Comparison of ENCODE assay signal across 8 cellular contexts in the genomic region with DNA sequence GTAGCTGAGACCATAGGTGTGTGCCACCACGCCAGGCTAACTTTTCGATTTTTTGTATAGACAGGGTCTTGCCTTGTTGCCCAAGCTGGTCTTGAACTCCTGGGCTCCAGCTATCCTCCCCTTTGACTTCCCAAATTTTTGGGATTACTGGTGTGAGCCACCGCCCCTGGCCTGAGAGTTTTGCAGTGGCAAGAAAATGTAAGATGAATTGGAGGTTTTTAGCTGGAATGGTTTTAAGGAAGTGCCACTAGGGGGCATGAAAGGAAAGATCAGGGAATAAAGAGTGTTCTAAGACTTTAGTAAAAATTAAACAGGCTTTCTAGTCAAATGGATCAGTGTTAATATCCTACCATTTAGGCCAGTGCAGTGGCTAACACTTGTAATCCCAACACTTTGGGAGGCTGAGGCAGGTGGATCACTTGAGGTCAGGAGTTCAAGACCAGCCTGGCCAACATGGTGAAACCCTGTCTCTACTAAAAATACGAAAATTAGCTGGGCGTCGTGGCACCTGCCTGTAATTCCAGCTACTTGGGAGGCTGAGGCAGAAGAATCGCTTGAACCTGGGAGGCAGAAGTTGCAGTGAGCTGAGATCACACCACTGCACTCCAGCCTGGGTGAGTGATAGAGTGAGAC. TPM values are rescaled to one million over a fixed set of nuclear protein-coding genes. Genes with fewer than 3 reads are reported as not detected.
A peak's percentile ranks its signal among the peaks of the same experiment; 100 is the strongest.
DNase-seq lines count a peak whose midpoint lies in the region; ATAC-seq and TF ChIP-seq lines count a peak whose summit lies in the region.
"Not testable (repeated sequence)": the region's sequence is repeated elsewhere in the genome, so short reads cannot be mapped to it uniquely, and the experiment has no call there.

No MANE protein-coding gene starts in this region.

- not testable (repeated sequence) for H3K9me2 ChIP-seq in HCT116 (ENCODE audit: insufficient read depth)

- not testable (repeated sequence) for H3K9ac ChIP-seq in HCT116 (ENCODE audit: low read length); colonic mucosa (ENCODE audit: low read depth in 2 of 2, low read length in 2 of 2)

- H3K27ac ChIP-seq in HCT116 (ENCODE audit: low read depth, low read length); colonic mucosa; upper lobe of right lung: not testable (repeated sequence)

- RAD21 ChIA-PET in HCT116 (lab: Charles Lee; ENCODE audit: low non-redundant PET in 1 of 2, low total read pairs in 2 of 2, uncharacterized antibody in 2 of 2, unreplicated experiment in 2 of 2): interaction anchor here in 1 of 2 experiments (1.2 kb wide), 1 partner anchor 146 kb away, joined by 3 read pairs; no protein-coding TSS in a partner anchor

- TF ChIP-seq RAD21 in HCT116 (IDR thresholded peaks at IDR 0.05; ENCODE audit: low read depth): peak; percentile 62

- not testable (repeated sequence) for H3K4me3 Mint-ChIP-seq in neural crest cell

- TF ChIP-seq CTCF in HCT116 (IDR thresholded peaks at IDR 0.05 in 2 of 3, conservative IDR thresholded peaks at IDR 0.05 in 1 of 3; ENCODE audit: borderline replicate concordance in 1 of 3, insufficient read depth in 1 of 3, low read depth in 2 of 3, low read length in 2 of 3) (peak; percentile 42 to 66 (median 65); a peak in 5 of 6 replicates), colonic mucosa (IDR thresholded peaks at IDR 0.05) (peak; percentile 44), neural crest cell (conservative IDR thresholded peaks at IDR 0.05) (peak; percentile 69), upper lobe of right lung (IDR thresholded peaks at IDR 0.05) (peak; percentile 67)

- not testable (repeated sequence) for H3K4me2 ChIP-seq in HCT116 (ENCODE audit: low read length)

- not testable (repeated sequence) for H3K9me3 Mint-ChIP-seq in neural crest cell

- H3K27ac Mint-ChIP-seq in neural crest cell (ENCODE audit: unreplicated experiment): not testable (repeated sequence)

- not testable (repeated sequence) for H3K4me3 ChIP-seq in HCT116 (replicated peaks in 1 of 2; ENCODE audit: low read depth in 1 of 2, low read length in 2 of 2); colonic mucosa; upper lobe of right lung

- H3K36me3 ChIP-seq in HCT116 (ENCODE audit: control insufficient read depth in 1 of 2, insufficient read depth in 2 of 2, low read length in 2 of 2); colonic mucosa; upper lobe of right lung: not testable (repeated sequence)

- not testable (repeated sequence) for H3K36me3 Mint-ChIP-seq in neural crest cell (ENCODE audit: low read depth)

- H3K4me1 Mint-ChIP-seq in neural crest cell: not testable (repeated sequence)

- H4K20me1 ChIP-seq in HCT116 (ENCODE audit: insufficient read depth): not testable (repeated sequence)

- BruUV-seq in HCT116 (replicated peaks; lab: Mats Ljungman, UMichigan): not testable (repeated sequence)

- POLR2A ChIA-PET in HCT116 (lab: Charles Lee): not testable (repeated sequence)

- CTCF ChIA-PET in HCT116 (lab: Charles Lee): interaction anchor here (0.8 to 2.5 kb wide), 8 partner anchors 9 to 336 kb away, joined by 3 to 18 read pairs (median 6); partner anchors contain the start of genes HERC5 and HERC6

- not testable (repeated sequence) for H2AFZ ChIP-seq in HCT116 (ENCODE audit: low read depth, low read length, poor library complexity, severe bottlenecking)

- not testable (repeated sequence) for H3K27me3 Mint-ChIP-seq in neural crest cell (ENCODE audit: low read depth)

- H3K9me3 ChIP-seq in HCT116 (ENCODE audit: control insufficient read depth in 1 of 2, insufficient read depth in 1 of 2, low read depth in 1 of 2, low read length in 2 of 2); colonic mucosa; upper lobe of right lung: not testable (repeated sequence)

- ATAC-seq in HCT116 (peak; percentile 81), upper lobe of right lung (peak; percentile 65)

- H3K27me3 ChIP-seq in HCT116 (ENCODE audit: insufficient read depth, low read length); colonic mucosa; upper lobe of right lung: not testable (repeated sequence)

- not testable (repeated sequence) for TF ChIP-seq POLR2A in HCT116 (IDR thresholded peaks at IDR 0.05; ENCODE audit: borderline replicate concordance, extremely low read depth, insufficient read depth, insufficient read length)

- intact Hi-C loops in HCT116 (cut with micrococcal nuclease) (loop anchor here (1.0 to 2.0 kb wide), 2 partner anchors 146 to 148 kb away; no protein-coding TSS in a partner anchor), colonic mucosa (cut with DNase I) (loop anchor here (5.0 kb wide), 1 partner anchor 148 kb away; no protein-coding TSS in a partner anchor), upper lobe of right lung (cut with DNase I) (loop anchor here (10.0 kb wide), 1 partner anchor 144 kb away; no protein-coding TSS in a partner anchor)

- DNase-seq in DMS114 treated with DMSO at 0.1 percent for 48 hours (lab: John Stamatoyannopoulos, UW; ENCODE audit: unreplicated experiment) (peak; percentile 14), HCT116 (ENCODE audit: low read depth, low spot score) (peak; percentile 31), NCI-H510A treated with DMSO at 0.1 percent for 48 hours (lab: John Stamatoyannopoulos, UW) (peak; percentile 1), UCSD-AML1 (lab: John Stamatoyannopoulos, UW; ENCODE audit: unreplicated experiment) (peak; percentile 25), colonic mucosa (peak; percentile 19), hepatic stellate cell (ENCODE audit: low spot score) (peak; percentile 16), neural crest cell (ENCODE audit: low read depth, low spot score) (peak; percentile 2)
- not testable (repeated sequence) for DNase-seq in upper lobe of right lung

- not testable (repeated sequence) for H3K4me1 ChIP-seq in HCT116 (ENCODE audit: control insufficient read depth in 1 of 2, insufficient read depth in 2 of 2, low read length in 2 of 2); colonic mucosa; upper lobe of right lung

- not testable (repeated sequence) for H3K79me2 ChIP-seq in HCT116 (ENCODE audit: insufficient read depth, low read length)

TF ChIP-seq in HCT116, 20 proteins besides CTCF, POLR2A, EP300 and RAD21:
- TF ChIP-seq ELF1 (IDR thresholded peaks at IDR 0.05; ENCODE audit: borderline replicate concordance, low read depth): 0 out of 2 replicates have a peak, but pooled peaks have one; percentile 24
TF ChIP-seq in HCT116: peak in this region for 1; not testable (repeated sequence) for 19.

RNA-seq across cellular contexts. Expression of gene HERC6, which starts 9.4 kb away (rescaled TPM):
- total RNA-seq in HCT116 (2021; ENCODE audit: unreplicated experiment): 4.9 TPM
- polyA plus RNA-seq in HCT116 (2012): 3.5 and 4.6 TPM in 2 replicates
- 1 to 10 TPM; 6.2 to 6.3 TPM for total RNA-seq in colonic mucosa
- total RNA-seq in neural crest cell: 0.59 and 0.93 TPM in 2 replicates
- total RNA-seq in upper lobe of right lung: 13.0 TPM
